Comparison of ENCODE assay signal across 26 cellular contexts in genomic region chr18:43932140-43932539, GRCh38.
DNase-seq lines count a peak whose midpoint lies in the region; ATAC-seq and TF ChIP-seq lines count a peak whose summit lies in the region.
"Had no signal": no experiment of that assay in that cellular context is flagged by ENCODE, and none has a peak within 500 bp of the region (broad histone marks: within the 10 kb centered on the region; RNA-seq: fewer than 3 reads in every experiment).

No MANE protein-coding gene starts in this region.

- H2AFZ ChIP-seq in GM23338 = no peak overlapping the region

- H3K4me1 ChIP-seq in gastrocnemius medialis (peaks cover 0 to 7% of the 10 kb centered on the region in 2 donors), GM23338 (ENCODE audit: insufficient read depth) (no peaks in the 10 kb centered on the region)
- H3K4me1 ChIP-seq: esophagus squamous epithelium, stomach had no signal

- H3F3A ChIP-seq in GM23338 (replicated peaks; ENCODE audit: low read depth) = no peaks in the 10 kb centered on the region

- no peaks in the 10 kb centered on the region for H3K27me3 Mint-ChIP-seq in GM23338 (ENCODE audit: insufficient read depth, low read depth, poor library complexity)
- H3K27me3 Mint-ChIP-seq: activated CD4-positive, alpha-beta memory T cell treated with anti-CD3 and anti-CD28 coated beads for 36 hours; B cell; naive B cell had no signal

- no peak overlapping the region for H3K4me2 ChIP-seq in GM23338
- H3K4me2 ChIP-seq: KMS-11 had no signal

- peak overlapping the region; percentile 17 to 42 (median 30) for H3K27ac ChIP-seq in gastrocnemius medialis
- no peak overlapping the region for H3K27ac ChIP-seq in GM23338 (ENCODE audit: low read depth)
- H3K27ac ChIP-seq: KMS-11, stomach had no signal

- no peaks in the 10 kb centered on the region for H3K9me2 ChIP-seq in GM23338 (ENCODE audit: insufficient read depth)

- no peaks in the 10 kb centered on the region for H3K79me2 ChIP-seq in GM23338 (replicated peaks; ENCODE audit: insufficient read depth)

- TF ChIP-seq CTCF in fibroblast of mammary gland (conservative IDR thresholded peaks at IDR 0.05; ENCODE audit: control insufficient read depth, insufficient read depth, low read depth, low read length) (no peak), gastrocnemius medialis (IDR thresholded peaks at IDR 0.05 in 4 of 5, conservative IDR thresholded peaks at IDR 0.05 in 1 of 5) (no peak), GM23338 (conservative IDR thresholded peaks at IDR 0.05; ENCODE audit: low read depth in 2 of 2) (no peak)

- DNase-seq in NCI-H345 (lab: John Stamatoyannopoulos, UW) (peak; percentile 54), NCI-H345 treated with DMSO at 0.1 percent for 48 hours (lab: John Stamatoyannopoulos, UW; ENCODE audit: unreplicated experiment) (no peak), NCI-H748 (lab: John Stamatoyannopoulos, UW; ENCODE audit: unreplicated experiment) (peak; percentile 79), fibroblast of mammary gland (ENCODE audit: low read depth) (peak; percentile 67), gastrocnemius medialis (no peak), GM23338 (ENCODE audit: low spot score) (no peak), mucosa of gallbladder (ENCODE audit: low spot score) (no peak), MV-4-11 (lab: John Stamatoyannopoulos, UW) (no peak)
- DNase-seq: 8988T; activated CD4-positive, alpha-beta memory T cell treated with anti-CD3 and anti-CD28 coated beads for 36 hours; activated T-cell treated with anti-CD3 and anti-CD28 coated beads for 4 hours; anterior cingulate cortex; cerebellar nuclear complex; COR-L47; effector CD4-positive, alpha-beta T cell; esophagus squamous epithelium; head of caudate nucleus; naive B cell; NCI-H1436; NCI-H446; stimulated activated CD4-positive, alpha-beta T cell treated with anti-CD3 and anti-CD28 coated beads, Interleukin-2, amount 100 ng/mL, for 48 hours; stomach had no signal

- H3K27ac Mint-ChIP-seq in GM23338 = no peak overlapping the region
- H3K27ac Mint-ChIP-seq: activated CD4-positive, alpha-beta memory T cell treated with anti-CD3 and anti-CD28 coated beads for 36 hours; B cell; naive B cell; WTC11 had no signal

- no peak for TF ChIP-seq POLR2A in gastrocnemius medialis (IDR thresholded peaks at IDR 0.05)

- no peaks in the 10 kb centered on the region for H3K9me3 Mint-ChIP-seq in GM23338
- H3K9me3 Mint-ChIP-seq: naive B cell, WTC11 had no signal

- no peaks in the 10 kb centered on the region for H3K9me3 ChIP-seq in gastrocnemius medialis
- H3K9me3 ChIP-seq: esophagus squamous epithelium, stomach had no signal

- H3K27me3 ChIP-seq in gastrocnemius medialis = no peaks in the 10 kb centered on the region
- H3K27me3 ChIP-seq in GM23338 (ENCODE audit: insufficient read depth) = no peaks in the 10 kb centered on the region
- H3K27me3 ChIP-seq: esophagus squamous epithelium, stomach had no signal

- peaks cover 3% of the 10 kb centered on the region for H3K4me1 Mint-ChIP-seq in GM23338
- H3K4me1 Mint-ChIP-seq: B cell, naive B cell had no signal

- no peak for ATAC-seq in gastrocnemius medialis
- no peak for ATAC-seq in GM23338
- ATAC-seq: WTC11 had no signal

- H3K4me3 ChIP-seq in fibroblast of mammary gland (ENCODE audit: control insufficient read depth, low read depth, low read length) (peak overlapping the region; percentile 17), gastrocnemius medialis (no peak overlapping the region), GM23338 (no peak overlapping the region)
- H3K4me3 ChIP-seq: skin epidermis, stomach had no signal

- H3K36me3 Mint-ChIP-seq in GM23338 (ENCODE audit: low read depth) = no peaks in the 10 kb centered on the region
- H3K36me3 Mint-ChIP-seq: activated CD4-positive, alpha-beta memory T cell treated with anti-CD3 and anti-CD28 coated beads for 36 hours; naive B cell; WTC11 had no signal

- H3K36me3 ChIP-seq in gastrocnemius medialis (no peaks in the 10 kb centered on the region), GM23338 (ENCODE audit: insufficient read depth) (no peaks in the 10 kb centered on the region)
- H3K36me3 ChIP-seq: esophagus squamous epithelium, stomach had no signal

- no peaks in the 10 kb centered on the region for H4K20me1 ChIP-seq in GM23338 (replicated peaks; ENCODE audit: insufficient read depth)

- in situ Hi-C loops in gastrocnemius medialis (cut with MboI; ENCODE audit: low sequenced_read_pairs in 4 of 4) = no loop called here

- H3K4me3 Mint-ChIP-seq in GM23338 = no peak overlapping the region
- H3K4me3 Mint-ChIP-seq: activated CD4-positive, alpha-beta memory T cell treated with anti-CD3 and anti-CD28 coated beads for 36 hours; B cell; naive B cell; WTC11 had no signal

- intact Hi-C loops in gastrocnemius medialis (cut with DNase I; ENCODE audit: low total_unique reads) = no loop called here

TF ChIP-seq in GM23338, 12 proteins besides CTCF, POLR2A, EP300 and RAD21 (continues in another document):
- TF ChIP-seq JUNB (IDR thresholded peaks at IDR 0.05; ENCODE audit: unreplicated experiment) = no peak
- no peak for TF ChIP-seq EZH2phosphoT487 (IDR thresholded peaks at IDR 0.05; ENCODE audit: unreplicated experiment)
- TF ChIP-seq ZNF462 (CRISPR knock-in tag; IDR thresholded peaks at IDR 0.05) = no peak
- TF ChIP-seq ETS1 (IDR thresholded peaks at IDR 0.05) = no peak
- TF ChIP-seq STAT1 (IDR thresholded peaks at IDR 0.05; ENCODE audit: unreplicated experiment) = no peak

Comparison
In these comparisons a context has a peak if more than half of its experiments do, and no peak if none do; other contexts are left out.
1. DNase-seq: peak in NCI-H345 (single experiment), NCI-H748 (single experiment) and fibroblast of mammary gland (single experiment); none in NCI-H345 treated with DMSO at 0.1 percent for 48 hours (single experiment), gastrocnemius medialis (0 of 2), GM23338 (single experiment), mucosa of gallbladder (single experiment) and MV-4-11 (single experiment).